Comparison of ENCODE assay signal across 20 cellular contexts in genomic region chr7:108972009-108972408, GRCh38.
DNase-seq lines count a peak whose midpoint lies in the region; ATAC-seq and TF ChIP-seq lines count a peak whose summit lies in the region.
"Had no signal": no experiment of that assay in that cellular context is flagged by ENCODE, and none has a peak within 500 bp of the region (broad histone marks: within the 10 kb centered on the region; RNA-seq: fewer than 3 reads in every experiment).

No MANE protein-coding gene starts in this region.

- ATAC-seq in HG03520 (IDR thresholded peaks at IDR 0.05; ENCODE audit: unreplicated experiment): no peak
- ATAC-seq in GM19452 (IDR thresholded peaks at IDR 0.05; ENCODE audit: unreplicated experiment): no peak
- ATAC-seq: CD8-positive, alpha-beta T cell; HepG2; Panc1 had no signal

- H3K4me1 Mint-ChIP-seq in chondrocyte (ENCODE audit: low read depth): no peaks in the 10 kb centered on the region

- H3K4me3 ChIP-seq in astrocyte of the spinal cord (ENCODE audit: low read depth, low read length): no peak overlapping the region
- H3K4me3 ChIP-seq: BLaER1 had no signal

- DNase-seq in COR-L47 (lab: John Stamatoyannopoulos, UW): peak; percentile 12
- peak; percentile 88 for DNase-seq in NCI-H1092 treated with DMSO at 0.1 percent for 48 hours (lab: John Stamatoyannopoulos, UW)
- peak; percentile 53 for DNase-seq in astrocyte of the spinal cord (ENCODE audit: low read depth, low spot score)
- DNase-seq in medulla oblongata (ENCODE audit: extremely low spot score): peak; percentile 29
- no peak for DNase-seq in germinal center (ENCODE audit: low spot score)
- no peak for DNase-seq in chondrocyte (ENCODE audit: low spot score)
- DNase-seq: CD8-positive, alpha-beta T cell; GF-D8; GOT3; KG1; NCI-H1048; NCI-H1694 treated with DMSO at 0.1 percent for 48 hours; NCI-H2171; NCI-H774; SHP77 had no signal

- H3K36me3 Mint-ChIP-seq in chondrocyte (ENCODE audit: low read depth): no peaks in the 10 kb centered on the region
- H3K36me3 Mint-ChIP-seq: CD8-positive, alpha-beta T cell had no signal

- H3K9me3 Mint-ChIP-seq in chondrocyte (ENCODE audit: low read depth): no peaks in the 10 kb centered on the region
- H3K9me3 Mint-ChIP-seq: CD8-positive, alpha-beta T cell had no signal

- no peak overlapping the region for H3K4me3 Mint-ChIP-seq in chondrocyte (ENCODE audit: unreplicated experiment)
- H3K4me3 Mint-ChIP-seq: CD8-positive, alpha-beta T cell had no signal

- H3K27ac Mint-ChIP-seq in chondrocyte (ENCODE audit: unreplicated experiment): no peak overlapping the region
- H3K27ac Mint-ChIP-seq: CD8-positive, alpha-beta T cell had no signal

- no peak for TF ChIP-seq CTCF in astrocyte of the spinal cord (IDR thresholded peaks at IDR 0.05; ENCODE audit: low read depth, low read length)
- no peak for TF ChIP-seq CTCF in chondrocyte (IDR thresholded peaks at IDR 0.05)

- peaks cover 10% of the 10 kb centered on the region for H3K27me3 Mint-ChIP-seq in chondrocyte (ENCODE audit: low read depth)

- in situ Hi-C loops in astrocyte of the spinal cord (cut with HindIII; ENCODE audit: low sequenced_read_pairs): no loop called here

Comparison
In these comparisons a context has a peak if more than half of its experiments do, and no peak if none do; other contexts are left out.
1. DNase-seq: peak in COR-L47 (single experiment), NCI-H1092 treated with DMSO at 0.1 percent for 48 hours (single experiment), astrocyte of the spinal cord (single experiment) and medulla oblongata (single experiment); none in germinal center (single experiment) and chondrocyte (single experiment).